ENCODE assay signal across 17 cellular contexts in the genomic region with DNA sequence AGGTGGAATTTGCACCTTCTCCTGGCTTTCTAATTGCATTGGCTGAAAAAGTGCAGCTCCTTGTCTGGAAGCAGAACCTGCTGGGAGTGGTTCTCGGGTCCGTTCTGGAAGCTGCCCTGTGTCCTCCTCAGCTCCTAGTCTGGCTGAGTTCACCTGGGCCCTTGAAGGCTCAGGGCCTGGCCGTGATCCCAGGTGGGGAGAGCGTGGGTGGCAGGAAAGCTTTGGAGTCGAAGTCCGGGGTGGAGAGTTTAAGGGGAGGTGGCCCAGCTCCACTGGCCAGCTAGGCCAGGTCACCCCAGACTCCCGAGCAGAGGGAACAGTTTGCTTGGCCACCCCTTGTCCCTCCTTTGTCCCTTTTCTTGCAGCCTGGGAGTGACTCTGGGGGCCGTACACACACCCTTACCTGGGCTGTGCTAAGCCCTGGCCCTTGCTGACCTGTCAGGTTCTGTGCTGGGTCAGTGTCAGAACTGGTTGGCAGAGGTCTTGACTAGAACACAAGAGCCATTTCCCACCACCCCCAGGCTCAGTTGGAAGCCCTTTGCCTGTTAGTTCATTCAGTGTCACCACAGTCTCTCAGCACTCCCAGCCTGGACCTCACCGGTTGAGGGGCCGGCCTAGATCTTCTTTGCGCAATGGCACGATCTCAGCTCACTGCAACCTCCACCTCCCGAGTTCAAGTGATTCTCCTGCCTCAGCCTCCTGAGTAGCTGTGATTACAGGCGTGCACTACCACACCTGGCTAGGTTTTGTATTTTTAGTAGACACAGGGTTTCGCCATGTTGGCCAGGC. TPM values are rescaled to one million over a fixed set of nuclear protein-coding genes. Genes with fewer than 3 reads are reported as not detected.
DNase-seq lines count a peak whose midpoint lies in the region; ATAC-seq and TF ChIP-seq lines count a peak whose summit lies in the region.
"Had no signal": no experiment of that assay in that cellular context is flagged by ENCODE, and none has a peak within 500 bp of the region (broad histone marks: within the 10 kb centered on the region; RNA-seq: fewer than 3 reads in every experiment).

No MANE protein-coding gene starts in this region.

- 74 to 79% methylated on average over 15 of the region's 15 CpGs for WGBS in lung, 2 donors
- WGBS in upper lobe of left lung, 2 donors = 68 to 80% methylated on average over 10 to 15 of the region's 15 CpGs
- WGBS in prostate gland = 82% methylated on average over 15 of the region's 15 CpGs

- peak overlapping the region in 1 of 2 donors; percentile 25 for H3K9ac ChIP-seq in duodenal mucosa (ENCODE audit: low read depth in 1 of 2, low read length in 2 of 2)

- H3K27me3 ChIP-seq in breast epithelium (no peaks in the 10 kb centered on the region), duodenal mucosa (ENCODE audit: control insufficient read depth in 1 of 2, insufficient read depth in 2 of 2, low read length in 2 of 2) (no peaks in the 10 kb centered on the region), lung (ENCODE audit: control insufficient read depth, insufficient read depth) (no peaks in the 10 kb centered on the region), upper lobe of left lung (no peaks in the 10 kb centered on the region), prostate gland (replicated peaks; ENCODE audit: insufficient read depth) (no peaks in the 10 kb centered on the region)

- H3K9me3 Mint-ChIP-seq in MCF 10A (ENCODE audit: unreplicated experiment) = no peaks in the 10 kb centered on the region

- no peak overlapping the region for H3K27ac Mint-ChIP-seq in MCF 10A (ENCODE audit: low read depth, unreplicated experiment)

- POLR2A ChIA-PET in MCF 10A (lab: Yijun Ruan, JAX) = no interaction called here

- H3K9me3 ChIP-seq in breast epithelium (no peaks in the 10 kb centered on the region), duodenal mucosa (ENCODE audit: control insufficient read depth in 1 of 2, low read length in 2 of 2) (no peaks in the 10 kb centered on the region), lung (ENCODE audit: control insufficient read depth in 2 of 2, insufficient read depth in 1 of 2, low read length in 1 of 2) (no peaks in the 10 kb centered on the region), upper lobe of left lung (no peaks in the 10 kb centered on the region), prostate gland (no peaks in the 10 kb centered on the region)

- BruUV-seq in MCF 10A (replicated peaks; lab: Mats Ljungman, UMichigan) = no TSS peak

- TF ChIP-seq CTCF in breast epithelium (IDR thresholded peaks at IDR 0.05) = no peak
- TF ChIP-seq CTCF in MCF 10A (IDR thresholded peaks at IDR 0.05; ENCODE audit: unreplicated experiment) = no peak
- no peak for TF ChIP-seq CTCF in lung (IDR thresholded peaks at IDR 0.05; ENCODE audit: control extremely low read depth, extremely low read depth)
- TF ChIP-seq CTCF in upper lobe of left lung (IDR thresholded peaks at IDR 0.05) = no peak
- no peak for TF ChIP-seq CTCF in prostate gland (IDR thresholded peaks at IDR 0.05)
- no peak for TF ChIP-seq CTCF in GM20000 (IDR thresholded peaks at IDR 0.05; ENCODE audit: extremely low read depth, missing control alignments)

- no peak overlapping the region for H3K4me3 Mint-ChIP-seq in MCF 10A (ENCODE audit: unreplicated experiment)

- no peak for TF ChIP-seq EP300 in upper lobe of left lung (IDR thresholded peaks at IDR 0.05)

- H3K36me3 ChIP-seq in breast epithelium (no peaks in the 10 kb centered on the region), duodenal mucosa (ENCODE audit: control insufficient read depth in 1 of 2, insufficient read depth in 2 of 2, low read length in 2 of 2) (peaks cover 0 to 36% of the 10 kb centered on the region in 2 donors), lung (ENCODE audit: control insufficient read depth in 2 of 2, insufficient read depth in 2 of 2, low read length in 2 of 2) (no peaks in the 10 kb centered on the region), upper lobe of left lung (peaks cover 0 to 2% (median 0%) of the 10 kb centered on the region in 4 donors), prostate gland (no peaks in the 10 kb centered on the region)

- H3K4me3 ChIP-seq in breast epithelium (no peak overlapping the region), duodenal mucosa (ENCODE audit: low read depth in 1 of 2, low read length in 2 of 2) (no peak overlapping the region), lung (no peak overlapping the region), upper lobe of left lung (no peak overlapping the region), prostate gland (no peak overlapping the region)
- H3K4me3 ChIP-seq: PC-9 had no signal

- peaks cover 27% of the 10 kb centered on the region for H3K4me1 Mint-ChIP-seq in MCF 10A (ENCODE audit: insufficient read depth, unreplicated experiment)

- no peaks in the 10 kb centered on the region for H3K27me3 Mint-ChIP-seq in MCF 10A (ENCODE audit: insufficient read depth, unreplicated experiment)

- DNase-seq in breast epithelium (ENCODE audit: low spot score in 2 of 2) = no peak
- no peak for DNase-seq in MCF 10A (ENCODE audit: unreplicated experiment)
- DNase-seq in lung (ENCODE audit: low spot score) = peak; percentile 57
- DNase-seq in upper lobe of left lung = peak in 1 of 2 donors; percentile 71
- no peak for DNase-seq in NCI-H2081 treated with DMSO at 0.1 percent for 48 hours (lab: John Stamatoyannopoulos, UW)
- DNase-seq in prostate gland (ENCODE audit: low spot score) = no peak
- no peak for DNase-seq in GM20000 (ENCODE audit: low spot score)
- DNase-seq: 8988T, DMS53, HCEC 1CT, Kasumi-1, NCI-H146, NCI-H2107, NCI-H446, PC-9 had no signal

- intact Hi-C loops in breast epithelium (cut with DNase I; ENCODE audit: low total_unique reads) = no loop called here
- intact Hi-C loops in MCF 10A (cut with micrococcal nuclease) = no loop called here
- intact Hi-C loops in prostate gland (cut with DNase I) = no loop called here

- ATAC-seq in lung (ENCODE audit: insufficient read depth, low FRiP score) (peak; percentile 49), upper lobe of left lung (ENCODE audit: low FRiP score in 2 of 2) (peak in 1 of 2 donors; percentile 39)

- peaks cover 12% of the 10 kb centered on the region for H3K36me3 Mint-ChIP-seq in MCF 10A (ENCODE audit: insufficient read depth, unreplicated experiment)

- CTCF ChIA-PET in MCF 10A (lab: Yijun Ruan, JAX) = no interaction called here

- H3K4me1 ChIP-seq in breast epithelium = peaks cover 15 to 30% of the 10 kb centered on the region in 2 donors
- peaks cover 35 to 38% of the 10 kb centered on the region in 2 donors for H3K4me1 ChIP-seq in duodenal mucosa (ENCODE audit: control insufficient read depth in 1 of 2, insufficient read depth in 2 of 2, low read length in 2 of 2)
- peaks cover 17 to 30% of the 10 kb centered on the region in 2 donors for H3K4me1 ChIP-seq in lung (ENCODE audit: control insufficient read depth in 2 of 2, insufficient read depth in 2 of 2, low read length in 2 of 2)
- peaks cover 24 to 59% (median 33%) of the 10 kb centered on the region in 4 donors for H3K4me1 ChIP-seq in upper lobe of left lung
- peaks cover 5% of the 10 kb centered on the region for H3K4me1 ChIP-seq in prostate gland (replicated peaks)

- TF ChIP-seq POLR2A in breast epithelium (IDR thresholded peaks at IDR 0.05) (no peak), upper lobe of left lung (IDR thresholded peaks at IDR 0.05) (no peak), prostate gland (IDR thresholded peaks at IDR 0.05) (no peak)

- H3K27ac ChIP-seq in breast epithelium (peak overlapping the region; percentile 30 to 92), duodenal mucosa (ENCODE audit: low read depth, low read length) (peak overlapping the region; percentile 10), lung (ENCODE audit: low read depth in 1 of 2, low read length in 1 of 2) (peak overlapping the region in 1 of 2 donors; percentile 14), upper lobe of left lung (peak overlapping the region in 3 of 4 donors; percentile 7 to 59 (median 28)), prostate gland (no peak overlapping the region)
- H3K27ac ChIP-seq: C4-2B, PC-9 had no signal

RNA-seq across cellular contexts. Expression of a gene that starts 37.3 kb away (rescaled TPM):
- total RNA-seq in breast epithelium (10 to 100 TPM; 23.6 to 48.8 (median 24.5) TPM), MCF 10A (2022) (31.6 and 32.8 TPM in 2 replicates), lung (10 to 100 TPM; 59.3 to 67.1 TPM), upper lobe of left lung (10 to 100 TPM; 51.5 to 79.4 (median 67.6) TPM), prostate gland (10 to 100 TPM; 48.3 to 57.1 TPM)
- 10 to 100 TPM; 33.7 to 76.4 TPM for polyA plus RNA-seq in lung

Comparison
In these comparisons a context has a peak if more than half of its experiments do, and no peak if none do; other contexts are left out.
1. H3K27ac ChIP-seq: peak in breast epithelium (2 of 2), duodenal mucosa (single experiment) and upper lobe of left lung (3 of 4); none in prostate gland (0 of 2).